Comparison of ENCODE assay signal across 1 cellular context in the genomic region with DNA sequence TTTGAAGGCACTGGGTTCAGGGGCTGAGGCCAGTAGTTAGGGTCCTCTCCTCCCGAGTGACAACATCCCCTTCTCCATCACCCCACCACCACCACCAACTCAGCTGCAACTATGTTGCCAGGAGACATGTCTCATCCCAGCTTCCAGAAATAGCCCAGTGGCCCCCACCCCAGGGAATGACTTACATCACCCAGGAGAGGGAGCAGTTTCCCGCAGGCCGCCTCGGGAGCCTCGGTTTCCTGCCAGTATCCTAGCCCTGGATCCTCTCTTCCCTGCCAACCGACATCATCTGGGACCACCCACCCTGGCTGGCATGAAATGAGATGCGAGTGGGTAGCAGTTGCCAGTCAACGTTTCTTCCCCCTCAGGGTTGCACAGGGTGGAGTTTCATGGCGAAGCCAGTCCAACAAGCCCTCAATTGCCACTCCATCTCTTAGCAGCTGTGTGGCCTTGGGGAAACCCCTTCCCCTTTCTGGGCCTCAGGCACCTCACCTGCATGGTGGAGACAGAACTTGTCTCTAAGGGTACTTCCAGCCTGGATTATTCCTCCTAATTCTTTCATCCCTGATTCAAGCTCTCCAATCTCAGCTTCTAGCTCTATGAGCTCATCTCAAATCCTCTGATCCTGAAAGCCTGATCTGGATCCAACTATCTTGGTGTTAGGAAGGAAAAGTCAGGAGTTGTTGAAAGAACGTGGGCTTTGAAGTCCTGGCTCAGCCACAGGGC.
TF ChIP-seq lines count a peak whose summit lies in the region.

No MANE protein-coding gene starts in this region.

TF ChIP-seq in H1, 55 proteins besides CTCF, POLR2A, EP300 and RAD21:
- TF ChIP-seq, protein P1, sequence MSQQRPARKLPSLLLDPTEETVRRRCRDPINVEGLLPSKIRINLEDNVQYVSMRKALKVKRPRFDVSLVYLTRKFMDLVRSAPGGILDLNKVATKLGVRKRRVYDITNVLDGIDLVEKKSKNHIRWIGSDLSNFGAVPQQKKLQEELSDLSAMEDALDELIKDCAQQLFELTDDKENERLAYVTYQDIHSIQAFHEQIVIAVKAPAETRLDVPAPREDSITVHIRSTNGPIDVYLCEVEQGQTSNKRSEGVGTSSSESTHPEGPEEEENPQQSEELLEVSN (IDR thresholded peaks at IDR 0.05), result no peak
- TF ChIP-seq CREB1 (IDR thresholded peaks at IDR 0.05) (no peak), CTBP2 (IDR thresholded peaks at IDR 0.05; ENCODE audit: borderline replicate concordance, insufficient read depth, insufficient read length, low read length) (no peak), BRCA1 (IDR thresholded peaks at IDR 0.05; ENCODE audit: low read depth, low read length) (no peak), GABPA (IDR thresholded peaks at IDR 0.05; ENCODE audit: borderline replicate concordance, insufficient read depth, low read length) (no peak), SIX5 (IDR thresholded peaks at IDR 0.05; ENCODE audit: low read depth, low read length) (no peak), NRF1 (IDR thresholded peaks at IDR 0.05; ENCODE audit: low read depth, low read length) (no peak), CEBPB (IDR thresholded peaks at IDR 0.05; ENCODE audit: low read depth, low read length) (peak; percentile 39; the same call in 1 of the 2 replicates), JUND (IDR thresholded peaks at IDR 0.05; ENCODE audit: low read length) (peak; percentile 28; the same call in 1 of the 2 replicates), YY1 (IDR thresholded peaks at IDR 0.05; ENCODE audit: low read depth, low read length) (0 out of 2 replicates have a peak, but pooled peaks have one; percentile 34), SIN3A (conservative IDR thresholded peaks at IDR 0.05 in 1 of 2, IDR thresholded peaks at IDR 0.05 in 1 of 2; ENCODE audit: low read depth in 1 of 2, low read length in 2 of 2) (peak in 1 of 2 experiments; percentile 76; a peak in 2 of 4 replicates)
- TF ChIP-seq, protein P2, sequence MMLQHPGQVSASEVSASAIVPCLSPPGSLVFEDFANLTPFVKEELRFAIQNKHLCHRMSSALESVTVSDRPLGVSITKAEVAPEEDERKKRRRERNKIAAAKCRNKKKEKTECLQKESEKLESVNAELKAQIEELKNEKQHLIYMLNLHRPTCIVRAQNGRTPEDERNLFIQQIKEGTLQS (IDR thresholded peaks at IDR 0.05; ENCODE audit: insufficient read depth, low read depth, low read length), result no peak
